Comparison of ENCODE assay signal across 24 cellular contexts in the genomic region with DNA sequence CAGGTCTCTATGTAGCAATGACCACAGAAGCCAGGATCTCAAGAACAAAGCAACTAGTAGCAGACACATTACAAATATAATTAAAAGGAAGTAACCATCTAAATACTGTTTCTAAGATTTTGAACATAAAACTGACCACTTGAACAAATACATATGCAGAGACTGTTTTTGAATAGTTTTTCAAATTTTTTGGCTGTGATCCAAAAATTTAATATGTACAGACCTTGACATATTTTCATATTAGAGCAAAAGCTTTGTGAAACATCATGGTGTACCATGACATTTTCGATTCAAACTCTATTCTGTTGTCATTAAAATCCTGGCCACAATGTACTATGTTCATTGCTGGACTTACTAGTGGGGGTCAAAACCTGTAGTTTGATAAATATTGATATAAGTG.
"Had no signal": no experiment of that assay in that cellular context is flagged by ENCODE, and none has a peak within 500 bp of the region (broad histone marks: within the 10 kb centered on the region; RNA-seq: fewer than 3 reads in every experiment).

No MANE protein-coding gene starts in this region.

- H3K27me3 ChIP-seq: dorsolateral prefrontal cortex, gastrocnemius medialis, sigmoid colon, spleen, tibial nerve, upper lobe of left lung, uterus had no signal

- ATAC-seq: esophagus mucosa; left ventricle myocardium superior; naive thymus-derived CD8-positive, alpha-beta T cell; right cardiac atrium; stimulated activated memory B cell treated with anti-CD40 and anti-IgM and Interleukin-4, amounts not matched to agents 10 μg/mL and 1 μg/mL and 100 μg/mL, for 72 hours; stimulated activated naive CD8-positive, alpha-beta T cell treated with anti-CD3 and anti-CD28 coated beads, Interleukin-15, Interleukin-2, amounts not matched to agents 100 U/mL and 50 U/mL, for 24 hours had no signal

- H3K4me1 Mint-ChIP-seq: naive thymus-derived CD8-positive, alpha-beta T cell; nephron progenitor cell; stimulated activated memory B cell treated with anti-CD40 and anti-IgM and Interleukin-4, amounts not matched to agents 10 μg/mL and 1 μg/mL and 100 μg/mL, for 72 hours had no signal

- H3K36me3 ChIP-seq: gastrocnemius medialis, lower lobe of right lung, prostate gland, sigmoid colon, spleen, thoracic aorta, tibial nerve, upper lobe of left lung, uterus had no signal

- H3K27ac Mint-ChIP-seq: naive thymus-derived CD8-positive, alpha-beta T cell; nephron progenitor cell; stimulated activated memory B cell treated with anti-CD40 and anti-IgM and Interleukin-4, amounts not matched to agents 10 μg/mL and 1 μg/mL and 100 μg/mL, for 72 hours had no signal

- H3K4me1 ChIP-seq: lower lobe of right lung, prostate gland, sigmoid colon, spleen, tibial nerve, upper lobe of left lung, uterus had no signal

- DNase-seq: dorsolateral prefrontal cortex; effector CD4-positive, alpha-beta T cell; foreskin fibroblast; gastrocnemius medialis; head of caudate nucleus; left ventricle myocardium superior; lower lobe of right lung; naive thymus-derived CD8-positive, alpha-beta T cell; nephron progenitor cell; right cardiac atrium; sigmoid colon; spleen; stimulated activated CD4-positive, alpha-beta T cell treated with anti-CD3 and anti-CD28 coated beads, Interleukin-4, amount 100 ng/mL, for 4 hours; stimulated activated naive CD8-positive, alpha-beta T cell treated with anti-CD3 and anti-CD28 coated beads, Interleukin-15, Interleukin-2, amounts not matched to agents 100 U/mL and 50 U/mL, for 24 hours; substantia nigra; upper lobe of left lung; uterus had no signal

- H3K9me3 ChIP-seq: prostate gland, sigmoid colon, uterus had no signal

- H3K27ac ChIP-seq: epithelial cell of prostate, lower lobe of right lung, prostate gland, sigmoid colon, skin epidermis, spleen, thoracic aorta, tibial nerve, upper lobe of left lung, uterus had no signal

- H3K4me3 ChIP-seq: dorsolateral prefrontal cortex, gastrocnemius medialis, lower lobe of right lung, prostate gland, sigmoid colon, skin epidermis, spleen, thoracic aorta, tibial nerve, upper lobe of left lung, uterus had no signal

- H3K4me3 Mint-ChIP-seq: naive thymus-derived CD8-positive, alpha-beta T cell; nephron progenitor cell; stimulated activated memory B cell treated with anti-CD40 and anti-IgM and Interleukin-4, amounts not matched to agents 10 μg/mL and 1 μg/mL and 100 μg/mL, for 72 hours had no signal

- H3K36me3 Mint-ChIP-seq: stimulated activated memory B cell treated with anti-CD40 and anti-IgM and Interleukin-4, amounts not matched to agents 10 μg/mL and 1 μg/mL and 100 μg/mL, for 72 hours had no signal

- H3K27me3 Mint-ChIP-seq: stimulated activated memory B cell treated with anti-CD40 and anti-IgM and Interleukin-4, amounts not matched to agents 10 μg/mL and 1 μg/mL and 100 μg/mL, for 72 hours had no signal
